In the genomic region with DNA sequence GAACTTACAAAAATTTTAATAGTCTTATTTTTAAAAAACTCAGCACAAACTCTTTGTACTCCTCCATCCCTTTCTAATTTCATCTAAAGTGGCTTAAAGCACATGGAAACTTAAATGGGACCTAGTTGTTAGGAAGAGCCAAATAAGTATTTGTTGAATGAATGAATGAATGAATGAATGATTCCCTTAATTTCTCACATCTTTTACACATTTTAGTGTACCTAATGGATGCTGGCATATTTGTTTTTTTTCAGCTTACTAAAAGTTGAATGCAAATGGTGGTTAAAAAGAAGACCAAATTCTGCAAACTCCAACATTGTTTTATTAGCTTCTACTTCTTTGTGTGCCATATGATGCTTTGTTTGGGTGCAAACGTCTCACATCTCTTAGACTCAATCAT, we compare ENCODE assay signal across 25 cellular contexts.
"Had no signal": no experiment of that assay in that cellular context is flagged by ENCODE, and none has a peak within 500 bp of the region (broad histone marks: within the 10 kb centered on the region; RNA-seq: fewer than 3 reads in every experiment).

No MANE protein-coding gene starts in this region.

- H3K9me3 ChIP-seq: colonic mucosa, esophagus squamous epithelium, gastrocnemius medialis had no signal

- FAIRE-seq: endometrium, islet of Langerhans had no signal

- H3K27ac ChIP-seq: colonic mucosa, epithelial cell of prostate, esophagus squamous epithelium, gastrocnemius medialis, heart right ventricle, left lung had no signal

- H3K4me3 ChIP-seq: colonic mucosa, esophagus squamous epithelium, gastrocnemius medialis, heart right ventricle, left lung, lung had no signal

- H3K4me1 ChIP-seq: colonic mucosa, esophagus squamous epithelium, gastrocnemius medialis, heart right ventricle, left lung had no signal

- H3K27me3 ChIP-seq: colonic mucosa, esophagus squamous epithelium, gastrocnemius medialis, heart right ventricle, left lung had no signal

- ATAC-seq: effector memory CD8-positive, alpha-beta T cell; esophagus mucosa; gastrocnemius medialis; heart right ventricle; left cardiac atrium; left lung; left ventricle myocardium superior; naive thymus-derived CD4-positive, alpha-beta T cell had no signal

- DNase-seq: colonic mucosa; cortex of kidney; effector CD8-positive, alpha-beta T cell; effector memory CD8-positive, alpha-beta T cell; endodermal cell; erythroblast; esophagus squamous epithelium; foreskin melanocyte; gastrocnemius medialis; glutamatergic neuron; head of caudate nucleus; heart right ventricle; hippocampal formation; left cardiac atrium; left lung; left ventricle myocardium superior; mammary epithelial cell; mesendoderm; midbrain; naive thymus-derived CD4-positive, alpha-beta T cell had no signal

- H3K36me3 ChIP-seq: colonic mucosa, esophagus squamous epithelium, gastrocnemius medialis had no signal
